Comparison of ENCODE assay signal across 8 cellular contexts in genomic region chrX:56803849-56804681, GRCh38.
DNase-seq lines count a peak whose midpoint lies in the region; TF ChIP-seq lines count a peak whose summit lies in the region.

No MANE protein-coding gene starts in this region.

- intact Hi-C loops in prostate gland (cut with DNase I), result no loop called here
- intact Hi-C loops in activated T-helper 2 cell treated with anti-CD3 and anti-CD28 coated beads, Interferon-gamma antibody, Interleukin-2, Interleukin-4, amounts not matched to agents 10 μg/mL and 5 μg/mL and 100 μg/mL, durations not matched to agents 14 hours and 24 hours and 36 hours (cut with micrococcal nuclease), result loop anchor here (2.0 kb wide), 1 partner anchor 175 kb away; no protein-coding TSS in a partner anchor

- H3K27me3 ChIP-seq in CD8-positive, alpha-beta memory T cell (ENCODE audit: insufficient read depth, low read length, poor library complexity, severe bottlenecking), result no peaks in the 10 kb centered on the region
- H3K27me3 ChIP-seq in KMS-11 (ENCODE audit: insufficient read depth, low read depth) (no peaks in the 10 kb centered on the region), endodermal cell (ENCODE audit: control insufficient read depth, insufficient read depth, low read length, poor library complexity, severe bottlenecking) (no peaks in the 10 kb centered on the region), prostate gland (replicated peaks; ENCODE audit: insufficient read depth) (no peaks in the 10 kb centered on the region)

- H3K79me2 ChIP-seq in KMS-11 (ENCODE audit: insufficient read depth, low read depth), result no peaks in the 10 kb centered on the region

- no peaks in the 10 kb centered on the region for H4K20me1 ChIP-seq in KMS-11 (ENCODE audit: insufficient read depth)

- peaks cover 20% of the 10 kb centered on the region for H3K4me1 ChIP-seq in CD8-positive, alpha-beta memory T cell (ENCODE audit: insufficient read depth, low read length)
- H3K4me1 ChIP-seq in KMS-11 (ENCODE audit: low read depth, poor library complexity, severe bottlenecking) (no peaks in the 10 kb centered on the region), endodermal cell (ENCODE audit: control insufficient read depth, insufficient read depth, low read length) (no peaks in the 10 kb centered on the region), prostate gland (replicated peaks) (no peaks in the 10 kb centered on the region)

- 84% methylated on average over 10 of the region's 11 CpGs; no CpG with 5 or more reads in 1 of the 2 experiments for WGBS in endodermal cell (ENCODE audit: insufficient coverage in 1 of 2, insufficient read length in 1 of 2), 2 experiments
- 53% methylated on average over 7 of the region's 11 CpGs for WGBS in prostate gland

- peak overlapping the region in 4 of 7 donors; percentile 41 to 96 (median 74) for H3K4me3 Mint-ChIP-seq in CD8-positive, alpha-beta memory T cell
- H3K4me3 Mint-ChIP-seq in endodermal cell, result no peak overlapping the region
- no peak overlapping the region for H3K4me3 Mint-ChIP-seq in activated T-helper 2 cell treated with anti-CD3 and anti-CD28 coated beads, Interferon-gamma antibody, Interleukin-2, Interleukin-4, amounts not matched to agents 10 μg/mL and 5 μg/mL and 100 μg/mL, durations not matched to agents 14 hours and 24 hours and 36 hours (ENCODE audit: low read depth)

- peak overlapping the region in 6 of 8 donors; percentile 7 to 94 (median 87) for H3K27ac Mint-ChIP-seq in CD8-positive, alpha-beta memory T cell
- peak overlapping the region; percentile 74 for H3K27ac Mint-ChIP-seq in endodermal cell
- H3K27ac Mint-ChIP-seq in activated T-helper 2 cell treated with anti-CD3 and anti-CD28 coated beads, Interferon-gamma antibody, Interleukin-2, Interleukin-4, amounts not matched to agents 10 μg/mL and 5 μg/mL and 100 μg/mL, durations not matched to agents 14 hours and 24 hours and 36 hours, result no peak overlapping the region

- H3K4me3 ChIP-seq in CD8-positive, alpha-beta memory T cell (ENCODE audit: low read length), result no peak overlapping the region
- H3K4me3 ChIP-seq in KMS-11 (IDR thresholded peaks at IDR 0.05; ENCODE audit: insufficient read depth, low read depth, low read length) (no peak overlapping the region), endodermal cell (ENCODE audit: low read length) (no peak overlapping the region), prostate gland (no peak overlapping the region)

- TF ChIP-seq CTCF in KMS-11 (conservative IDR thresholded peaks at IDR 0.05; ENCODE audit: low read depth, low read length) (peak; percentile 5; the same call in 1 of the 2 replicates), endodermal cell (conservative IDR thresholded peaks at IDR 0.05) (no peak), prostate gland (IDR thresholded peaks at IDR 0.05) (no peak)

- H3K9ac ChIP-seq in KMS-11 (no peak overlapping the region), endodermal cell (ENCODE audit: extremely low read depth, low read length, poor library complexity, severe bottlenecking) (no peak overlapping the region)

- H3K9me3 Mint-ChIP-seq in CD8-positive, alpha-beta memory T cell, result no peaks in the 10 kb centered on the region
- H3K9me3 Mint-ChIP-seq in endodermal cell, result peaks cover 71% of the 10 kb centered on the region
- no peaks in the 10 kb centered on the region for H3K9me3 Mint-ChIP-seq in activated T-helper 2 cell treated with anti-CD3 and anti-CD28 coated beads, Interferon-gamma antibody, Interleukin-2, Interleukin-4, amounts not matched to agents 10 μg/mL and 5 μg/mL and 100 μg/mL, durations not matched to agents 14 hours and 24 hours and 36 hours

- H3K27me3 Mint-ChIP-seq in CD8-positive, alpha-beta memory T cell, result peaks cover 0 to 2% of the 10 kb centered on the region in 2 donors
- no peaks in the 10 kb centered on the region for H3K27me3 Mint-ChIP-seq in endodermal cell (ENCODE audit: insufficient read depth)
- no peaks in the 10 kb centered on the region for H3K27me3 Mint-ChIP-seq in activated T-helper 2 cell treated with anti-CD3 and anti-CD28 coated beads, Interferon-gamma antibody, Interleukin-2, Interleukin-4, amounts not matched to agents 10 μg/mL and 5 μg/mL and 100 μg/mL, durations not matched to agents 14 hours and 24 hours and 36 hours (ENCODE audit: low read depth)

- no peak overlapping the region for H3K27ac ChIP-seq in CD8-positive, alpha-beta memory T cell (ENCODE audit: low read depth, low read length)
- H3K27ac ChIP-seq in KMS-11, result no peak overlapping the region
- no peak overlapping the region for H3K27ac ChIP-seq in endodermal cell (ENCODE audit: low read depth, low read length)
- H3K27ac ChIP-seq in prostate gland, result peak overlapping the region; percentile 56 to 66

- peaks cover 33 to 53% (median 48%) of the 10 kb centered on the region in 3 donors for H3K4me1 Mint-ChIP-seq in CD8-positive, alpha-beta memory T cell
- H3K4me1 Mint-ChIP-seq in endodermal cell, result peaks cover 15% of the 10 kb centered on the region
- H3K4me1 Mint-ChIP-seq in activated T-helper 2 cell treated with anti-CD3 and anti-CD28 coated beads, Interferon-gamma antibody, Interleukin-2, Interleukin-4, amounts not matched to agents 10 μg/mL and 5 μg/mL and 100 μg/mL, durations not matched to agents 14 hours and 24 hours and 36 hours (ENCODE audit: low read depth), result peaks cover 35% of the 10 kb centered on the region

- DNase-seq in CD8-positive, alpha-beta memory T cell, result no peak
- DNase-seq in endodermal cell (peak; percentile 29), prostate gland (ENCODE audit: low spot score) (no peak), DMS79 (lab: John Stamatoyannopoulos, UW) (no peak), GF-D8 (lab: John Stamatoyannopoulos, UW) (no peak), OCI-M2 (lab: John Stamatoyannopoulos, UW; ENCODE audit: unreplicated experiment) (no peak)
- DNase-seq in activated T-helper 2 cell treated with anti-CD3 and anti-CD28 coated beads, Interferon-gamma antibody, Interleukin-2, Interleukin-4, amounts not matched to agents 10 μg/mL and 5 μg/mL and 100 μg/mL, durations not matched to agents 14 hours and 24 hours and 36 hours (ENCODE audit: low spot score), result no peak

- no peak overlapping the region for H2AFZ ChIP-seq in KMS-11 (ENCODE audit: low read depth)

- no peaks in the 10 kb centered on the region for H3K9me3 ChIP-seq in CD8-positive, alpha-beta memory T cell (ENCODE audit: low read length)
- H3K9me3 ChIP-seq in endodermal cell (ENCODE audit: control insufficient read depth, low read length) (no peaks in the 10 kb centered on the region), prostate gland (no peaks in the 10 kb centered on the region)

- peaks cover 0 to 14% (median 2%) of the 10 kb centered on the region in 3 donors for H3K36me3 Mint-ChIP-seq in CD8-positive, alpha-beta memory T cell
- H3K36me3 Mint-ChIP-seq in endodermal cell (ENCODE audit: low read depth), result peaks cover 18% of the 10 kb centered on the region
- peaks cover 11% of the 10 kb centered on the region for H3K36me3 Mint-ChIP-seq in activated T-helper 2 cell treated with anti-CD3 and anti-CD28 coated beads, Interferon-gamma antibody, Interleukin-2, Interleukin-4, amounts not matched to agents 10 μg/mL and 5 μg/mL and 100 μg/mL, durations not matched to agents 14 hours and 24 hours and 36 hours (ENCODE audit: low read depth)

- CTCF ChIA-PET in CD8-positive, alpha-beta memory T cell (lab: Charles Lee), result interaction anchor here (1.1 kb wide), 1 partner anchor 39 kb away, joined by 4 read pairs; no protein-coding TSS in a partner anchor

- no peaks in the 10 kb centered on the region for H3K36me3 ChIP-seq in CD8-positive, alpha-beta memory T cell (ENCODE audit: insufficient read depth, low read length)
- H3K36me3 ChIP-seq in KMS-11 (ENCODE audit: insufficient read depth) (no peaks in the 10 kb centered on the region), endodermal cell (ENCODE audit: control insufficient read depth, insufficient read depth, low read length) (no peaks in the 10 kb centered on the region), prostate gland (no peaks in the 10 kb centered on the region)

- TF ChIP-seq POLR2A in prostate gland (IDR thresholded peaks at IDR 0.05), result no peak

- H3K4me2 ChIP-seq in KMS-11, result no peak overlapping the region

- POLR2A ChIA-PET in CD8-positive, alpha-beta memory T cell (lab: Charles Lee), result no interaction called here

Comparison
In these comparisons a context has a peak if more than half of its experiments do, and no peak if none do; other contexts are left out.
1. H3K27ac ChIP-seq: peak in prostate gland (2 of 2); none in CD8-positive, alpha-beta memory T cell (single experiment), KMS-11 (single experiment) and endodermal cell (single experiment).
2. H3K4me3 Mint-ChIP-seq: peak in CD8-positive, alpha-beta memory T cell (4 of 7); none in endodermal cell (single experiment) and activated T-helper 2 cell treated with anti-CD3 and anti-CD28 coated beads, Interferon-gamma antibody, Interleukin-2, Interleukin-4, amounts not matched to agents 10 μg/mL and 5 μg/mL and 100 μg/mL, durations not matched to agents 14 hours and 24 hours and 36 hours (single experiment).